1 cellular context compared by ENCODE assay signal in genomic region chr12:87599459-87599858, GRCh38.
TF ChIP-seq lines count a peak whose summit lies in the region.

No MANE protein-coding gene starts in this region.

TF ChIP-seq in liver, 16 proteins besides CTCF, POLR2A, EP300 and RAD21 (continued from another document):
- TF ChIP-seq FOXA2 (IDR thresholded peaks at IDR 0.05) = peak; percentile 33
- TF ChIP-seq GABPA (IDR thresholded peaks at IDR 0.05 in 1 of 2, conservative IDR thresholded peaks at IDR 0.05 in 1 of 2) = no peak
- TF ChIP-seq YY1 (IDR thresholded peaks at IDR 0.05) = no peak
- TF ChIP-seq RXRA (IDR thresholded peaks at IDR 0.05) = peak; percentile 82 to 83
- TF ChIP-seq JUND (IDR thresholded peaks at IDR 0.05) = peak in 1 of 2 donors; percentile 12
- peak; percentile 16 for TF ChIP-seq ZBTB33 (IDR thresholded peaks at IDR 0.05)
TF ChIP-seq in liver: peak in this region for 7.
